Comparison of ENCODE assay signal across 13 cellular contexts in the genomic region with DNA sequence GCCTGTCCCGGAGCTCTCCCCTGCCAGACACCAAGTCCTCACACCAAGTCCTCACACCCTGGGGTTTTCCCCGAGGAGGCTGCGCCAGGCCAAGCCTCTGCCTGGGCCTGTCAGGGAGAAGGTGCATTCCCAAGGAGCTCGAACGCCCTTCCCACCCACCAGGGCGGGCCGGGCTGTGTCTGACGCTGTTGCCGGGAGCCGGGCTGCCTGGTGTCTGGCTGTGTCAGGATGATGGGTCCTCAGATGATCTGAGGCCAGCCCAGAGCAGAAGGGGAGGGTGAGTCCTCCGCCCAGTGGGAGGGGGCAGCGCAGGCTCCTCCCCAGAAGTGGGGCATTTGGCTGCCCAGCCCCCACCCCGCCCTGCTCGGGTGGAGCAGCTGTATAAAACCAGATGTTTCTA. TPM values are rescaled to one million over a fixed set of nuclear protein-coding genes. Genes with fewer than 3 reads are reported as not detected.
A peak's percentile ranks its signal among the peaks of the same experiment; 100 is the strongest.
DNase-seq lines count a peak whose midpoint lies in the region; ATAC-seq, FAIRE-seq and TF ChIP-seq lines count a peak whose summit lies in the region.
"Had no signal": no experiment of that assay in that cellular context is flagged by ENCODE, and none has a peak within 500 bp of the region (broad histone marks: within the 10 kb centered on the region; RNA-seq: fewer than 3 reads in every experiment).

No MANE protein-coding gene starts in this region.

- H3K36me3 ChIP-seq in RWPE2 (ENCODE audit: low read depth) (no peaks in the 10 kb centered on the region), PC-9 (ENCODE audit: low read depth) (no peaks in the 10 kb centered on the region)

- H3K79me2 ChIP-seq in PC-9 (ENCODE audit: low read depth) = no peaks in the 10 kb centered on the region

- H3K27ac ChIP-seq in RWPE2 (ENCODE audit: poor library complexity, severe bottlenecking) = peak overlapping the region; percentile 58
- H3K27ac ChIP-seq in PC-9 = no peak overlapping the region

- H3K4me3 ChIP-seq in RWPE2 (ENCODE audit: severe bottlenecking) = no peak overlapping the region
- H3K4me3 ChIP-seq in fibroblast of the aortic adventitia (ENCODE audit: low read depth, low read length) = no peak overlapping the region
- H3K4me3 ChIP-seq in PC-9 = no peak overlapping the region

- DNase-seq in AG08396 (ENCODE audit: low spot score) (peak; percentile 75), RWPE2 (ENCODE audit: low spot score) (peak; percentile 93), fibroblast of the aortic adventitia (ENCODE audit: low read depth) (peak; percentile 87), mucosa of gallbladder (ENCODE audit: low spot score) (peak; percentile 47), PC-9 (no peak), H54 (ENCODE audit: insufficient read length, low spot score) (no peak)
- DNase-seq: activated CD4-positive, alpha-beta T cell treated with anti-CD3 and anti-CD28 coated beads for 36 hours; cortex of kidney; natural killer cell had no signal

- no peak for TF ChIP-seq CTCF in RWPE2 (IDR thresholded peaks at IDR 0.05; ENCODE audit: poor library complexity, severe bottlenecking)
- TF ChIP-seq CTCF in fibroblast of the aortic adventitia (IDR thresholded peaks at IDR 0.05; ENCODE audit: insufficient read depth, low read length) = no peak
- no peak for TF ChIP-seq CTCF in PC-9 (conservative IDR thresholded peaks at IDR 0.05)

- ATAC-seq in RWPE2 (ENCODE audit: low read depth) (peak; percentile 99), HG02642 (IDR thresholded peaks at IDR 0.05; ENCODE audit: poor library complexity, unreplicated experiment) (no peak), GM18519 (IDR thresholded peaks at IDR 0.05; ENCODE audit: low FRiP score, unreplicated experiment) (no peak)
- ATAC-seq: activated CD4-positive, alpha-beta T cell treated with anti-CD3 and anti-CD28 coated beads for 36 hours; natural killer cell; stimulated activated effector memory CD8-positive, alpha-beta T cell treated with anti-CD3 and anti-CD28 coated beads, Interleukin-12 subunit alpha, Interleukin-12 subunit beta, amount 100 ng/mL, for 72 hours had no signal

- FAIRE-seq in H54 (lab: Jason Lieb, UNC) = no peak

- CTCF ChIA-PET in PC-9 (lab: Charles Lee) = no interaction called here

- no TSS peak for BruUV-seq in PC-9 (replicated peaks; lab: Mats Ljungman, UMichigan)

- H3K9me3 ChIP-seq in RWPE2 (ENCODE audit: severe bottlenecking) (no peaks in the 10 kb centered on the region), PC-9 (ENCODE audit: insufficient read depth, low read depth) (no peaks in the 10 kb centered on the region)

- H3K4me1 ChIP-seq in RWPE2 (ENCODE audit: insufficient read depth, poor library complexity, severe bottlenecking) (peaks cover 13% of the 10 kb centered on the region), PC-9 (replicated peaks; ENCODE audit: insufficient read depth) (no peaks in the 10 kb centered on the region)

- no peaks in the 10 kb centered on the region for H3F3A ChIP-seq in PC-9 (ENCODE audit: insufficient read depth, low read depth)

- no peak overlapping the region for H3K4me2 ChIP-seq in PC-9

- no peak for TF ChIP-seq POLR2A in H54 (IDR thresholded peaks at IDR 0.05; ENCODE audit: low read depth, low read length)

- H3K9me2 ChIP-seq in PC-9 (ENCODE audit: insufficient read depth) = no peaks in the 10 kb centered on the region

- peaks cover 6% of the 10 kb centered on the region for H3K27me3 ChIP-seq in RWPE2 (ENCODE audit: insufficient read depth, poor library complexity, severe bottlenecking)
- H3K27me3 ChIP-seq in PC-9 (ENCODE audit: insufficient read depth, low read depth) = peaks cover 88% of the 10 kb centered on the region

- intact Hi-C loops in PC-9 (cut with micrococcal nuclease; ENCODE audit: unreplicated experiment) = no loop called here

- POLR2A ChIA-PET in PC-9 (lab: Charles Lee; ENCODE audit: unreplicated experiment) = interaction anchor here (0.6 kb wide), 1 partner anchor 17 kb away, joined by 32 read pairs; no protein-coding TSS in a partner anchor

- H4K20me1 ChIP-seq in PC-9 (ENCODE audit: insufficient read depth) = no peaks in the 10 kb centered on the region

- H2AFZ ChIP-seq in PC-9 = no peak overlapping the region

RNA-seq across cellular contexts. Expression of gene HAS1, which starts 2.3 kb away (rescaled TPM):
- total RNA-seq in fibroblast of the aortic adventitia (ENCODE audit: low replicate concordance) (0.09 and 0.49 TPM in 2 replicates), mucosa of gallbladder (0.12 TPM), PC-9 (2021) (not detected in 2 replicates)
- total RNA-seq: activated CD4-positive, alpha-beta T cell treated with anti-CD3 and anti-CD28 coated beads for 36 hours; B cell; natural killer cell had no signal

RNA-seq across cellular contexts. Expression of gene FPR1, which starts 25.6 kb away (rescaled TPM):
- total RNA-seq in fibroblast of the aortic adventitia (ENCODE audit: low replicate concordance) (not detected in 2 replicates), mucosa of gallbladder (9.3 TPM), PC-9 (2021) (not detected in 2 replicates)
- total RNA-seq: activated CD4-positive, alpha-beta T cell treated with anti-CD3 and anti-CD28 coated beads for 36 hours had no signal

RNA-seq across cellular contexts. Expression of gene SPACA6, which starts 32.9 kb away (rescaled TPM):
- total RNA-seq in fibroblast of the aortic adventitia (ENCODE audit: low replicate concordance) (5.3 and 8.5 TPM in 2 replicates), mucosa of gallbladder (29.3 TPM), PC-9 (2021) (29.5 and 40.5 TPM in 2 replicates)

RNA-seq across cellular contexts. Expression of gene FPR2, which starts 34.9 kb away (rescaled TPM):
- total RNA-seq in fibroblast of the aortic adventitia (ENCODE audit: low replicate concordance) (not detected in 2 replicates), mucosa of gallbladder (not detected), PC-9 (2021) (not detected in 2 replicates)
- total RNA-seq: activated CD4-positive, alpha-beta T cell treated with anti-CD3 and anti-CD28 coated beads for 36 hours; B cell had no signal

Comparison
In these comparisons a context has a peak if more than half of its experiments do, and no peak if none do; other contexts are left out.
1. DNase-seq: peak in AG08396 (single experiment), RWPE2 (single experiment), fibroblast of the aortic adventitia (single experiment) and mucosa of gallbladder (single experiment); none in PC-9 (0 of 2) and H54 (single experiment).
2. RNA of gene FPR1, which starts 25.6 kb away (total RNA-seq): 9.3 TPM in mucosa of gallbladder (single experiment); not detected in fibroblast of the aortic adventitia and not detected in PC-9; every median in the first group is over 10 times any median in the second.